In the genomic region with DNA sequence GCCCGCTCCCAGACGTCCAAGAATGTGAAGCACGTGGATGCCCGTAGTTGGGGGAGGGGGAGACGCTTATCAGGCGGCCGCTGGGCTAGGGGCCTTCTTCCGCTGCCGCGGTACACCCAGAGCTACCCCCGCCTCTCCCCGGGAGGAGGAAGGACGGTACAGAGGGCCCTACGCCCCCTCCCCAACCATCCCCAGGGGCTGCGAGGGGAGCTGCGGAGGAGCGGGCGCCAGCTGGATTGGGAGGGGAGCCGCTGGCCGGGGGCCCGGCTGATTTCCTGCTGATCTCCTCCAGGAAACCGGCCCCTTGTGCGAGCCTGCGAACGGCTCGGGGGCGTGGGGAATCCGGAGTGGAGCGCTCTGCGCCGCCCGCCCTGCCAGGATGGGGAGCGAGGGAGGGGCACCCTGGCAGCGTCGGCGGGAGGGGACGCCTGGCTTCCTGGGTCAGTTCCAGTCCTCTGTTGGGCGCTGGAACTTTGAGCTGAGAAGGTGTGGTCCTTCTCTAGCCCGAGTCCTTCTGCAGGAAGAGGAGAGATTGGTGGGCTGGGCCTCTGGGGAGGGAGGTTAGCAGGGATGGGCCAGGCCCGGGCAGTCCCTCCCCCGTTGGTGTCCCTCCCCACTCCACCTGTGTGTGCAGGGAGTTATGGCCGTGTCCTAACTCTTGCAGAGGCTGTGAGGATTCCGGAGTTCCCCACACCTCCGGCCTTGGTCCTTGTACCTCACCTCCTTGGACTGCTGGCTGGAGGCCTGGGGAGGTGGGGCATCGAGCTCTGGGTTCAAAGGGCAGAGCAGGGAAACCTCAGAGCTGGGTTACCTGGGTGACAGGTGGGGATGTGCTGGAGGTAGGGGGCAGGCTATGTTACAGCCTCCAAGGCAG, we compare ENCODE assay signal across 8 cellular contexts. TPM values are rescaled to one million over a fixed set of nuclear protein-coding genes. Genes with fewer than 3 reads are reported as not detected.
DNase-seq lines count a peak whose midpoint lies in the region; ATAC-seq and TF ChIP-seq lines count a peak whose summit lies in the region.

No MANE protein-coding gene starts in this region.

- peak; percentile 91 for DNase-seq in HuH-7.5 (ENCODE audit: low spot score)
- DNase-seq in activated T-cell treated with anti-CD3 and anti-CD28 coated beads, Interleukin-2, amount 50 U/mL, for 24 hours = peak; percentile 54
- peak; percentile 70 for DNase-seq in fibroblast of pulmonary artery (ENCODE audit: low read depth)
- DNase-seq in natural killer cell treated with Interleukin-12 subunit alpha and Interleukin-12 subunit beta and Interleukin-15 and Interleukin-18, amount 100 ng/mL, for 72 hours (ENCODE audit: low spot score) = no peak
- no peak for DNase-seq in NCI-H187 treated with DMSO at 0.1 percent for 48 hours (lab: John Stamatoyannopoulos, UW)

- peaks cover 76 to 92% (median 88%) of the 10 kb centered on the region in 10 experiments for H3K4me1 ChIP-seq in BLaER1 treated with 17β-estradiol and CSF1 and Interleukin-3, amounts not matched to agents 10 nM and 100 nM

- no peaks in the 10 kb centered on the region for H3K9me3 ChIP-seq in BLaER1 treated with 17β-estradiol and CSF1 and Interleukin-3, amounts not matched to agents 10 nM and 100 nM (replicated peaks in 1 of 11)

- ATAC-seq in natural killer cell treated with Interleukin-12 subunit alpha and Interleukin-12 subunit beta and Interleukin-15 and Interleukin-18, amount 100 ng/mL, for 72 hours = no peak
- ATAC-seq in GM21381 (IDR thresholded peaks at IDR 0.05; ENCODE audit: unreplicated experiment) (no peak), GM19455 (IDR thresholded peaks at IDR 0.05; ENCODE audit: unreplicated experiment) (no peak)

- peaks cover 18 to 88% (median 49%) of the 10 kb centered on the region in 11 experiments; a peak in 16 of 22 replicates for H4K20me1 ChIP-seq in BLaER1 treated with 17β-estradiol and CSF1 and Interleukin-3, amounts not matched to agents 10 nM and 100 nM

- H3K4me1 Mint-ChIP-seq in activated T-cell treated with anti-CD3 and anti-CD28 coated beads, Interleukin-2, amount 50 U/mL, for 24 hours (ENCODE audit: low read depth) = peaks cover 74% of the 10 kb centered on the region
- peaks cover 41 to 69% of the 10 kb centered on the region in 2 donors for H3K4me1 Mint-ChIP-seq in natural killer cell treated with Interleukin-12 subunit alpha and Interleukin-12 subunit beta and Interleukin-15 and Interleukin-18, amount 100 ng/mL, for 72 hours (ENCODE audit: low read depth in 2 of 2)

- H3K36me3 Mint-ChIP-seq in activated T-cell treated with anti-CD3 and anti-CD28 coated beads, Interleukin-2, amount 50 U/mL, for 24 hours (ENCODE audit: low read depth) = peaks cover 36% of the 10 kb centered on the region
- no peaks in the 10 kb centered on the region for H3K36me3 Mint-ChIP-seq in natural killer cell treated with Interleukin-12 subunit alpha and Interleukin-12 subunit beta and Interleukin-15 and Interleukin-18, amount 100 ng/mL, for 72 hours

- H3K9ac ChIP-seq in BLaER1 treated with 17β-estradiol and CSF1 and Interleukin-3, amounts not matched to agents 10 nM and 100 nM = peak overlapping the region; percentile 76 to 94 (median 85)

- no peaks in the 10 kb centered on the region for H3K27me3 Mint-ChIP-seq in activated T-cell treated with anti-CD3 and anti-CD28 coated beads, Interleukin-2, amount 50 U/mL, for 24 hours
- no peaks in the 10 kb centered on the region for H3K27me3 Mint-ChIP-seq in natural killer cell treated with Interleukin-12 subunit alpha and Interleukin-12 subunit beta and Interleukin-15 and Interleukin-18, amount 100 ng/mL, for 72 hours

- no peaks in the 10 kb centered on the region for H3K27me3 ChIP-seq in BLaER1 treated with 17β-estradiol and CSF1 and Interleukin-3, amounts not matched to agents 10 nM and 100 nM

- H3K9me3 Mint-ChIP-seq in activated T-cell treated with anti-CD3 and anti-CD28 coated beads, Interleukin-2, amount 50 U/mL, for 24 hours = no peaks in the 10 kb centered on the region
- H3K9me3 Mint-ChIP-seq in natural killer cell treated with Interleukin-12 subunit alpha and Interleukin-12 subunit beta and Interleukin-15 and Interleukin-18, amount 100 ng/mL, for 72 hours = no peaks in the 10 kb centered on the region

- peaks cover 7 to 29% (median 20%) of the 10 kb centered on the region in 11 experiments; a peak in 21 of 22 replicates for H3K36me3 ChIP-seq in BLaER1 treated with 17β-estradiol and CSF1 and Interleukin-3, amounts not matched to agents 10 nM and 100 nM

- no peak for TF ChIP-seq CTCF in fibroblast of pulmonary artery (IDR thresholded peaks at IDR 0.05; ENCODE audit: low read length, missing control alignments)

- peak overlapping the region; percentile 11 to 91 (median 80); a peak in 21 of 22 replicates for H3K27ac ChIP-seq in BLaER1 treated with 17β-estradiol and CSF1 and Interleukin-3, amounts not matched to agents 10 nM and 100 nM

- H3K4me2 ChIP-seq in BLaER1 treated with 17β-estradiol and CSF1 and Interleukin-3, amounts not matched to agents 10 nM and 100 nM = peak overlapping the region; percentile 92 to 100 (median 99)

- H3K4me3 Mint-ChIP-seq in activated T-cell treated with anti-CD3 and anti-CD28 coated beads, Interleukin-2, amount 50 U/mL, for 24 hours = peak overlapping the region; percentile 71
- peak overlapping the region; percentile 69 for H3K4me3 Mint-ChIP-seq in natural killer cell treated with Interleukin-12 subunit alpha and Interleukin-12 subunit beta and Interleukin-15 and Interleukin-18, amount 100 ng/mL, for 72 hours

- H3K4me3 ChIP-seq in BLaER1 treated with 17β-estradiol and CSF1 and Interleukin-3, amounts not matched to agents 10 nM and 100 nM = peak overlapping the region; percentile 75 to 96 (median 83)
- H3K4me3 ChIP-seq in fibroblast of pulmonary artery (replicated peaks; ENCODE audit: low read depth, low read length) = peak overlapping the region; percentile 84

- H3K27ac Mint-ChIP-seq in activated T-cell treated with anti-CD3 and anti-CD28 coated beads, Interleukin-2, amount 50 U/mL, for 24 hours = peak overlapping the region; percentile 83
- peak overlapping the region; percentile 69 to 81 for H3K27ac Mint-ChIP-seq in natural killer cell treated with Interleukin-12 subunit alpha and Interleukin-12 subunit beta and Interleukin-15 and Interleukin-18, amount 100 ng/mL, for 72 hours

RNA-seq across cellular contexts. Expression of a gene that starts 19.1 kb away (rescaled TPM):
- total RNA-seq in natural killer cell treated with Interleukin-12 subunit alpha and Interleukin-12 subunit beta and Interleukin-15 and Interleukin-18, amount 100 ng/mL, for 72 hours = not detected

RNA-seq across cellular contexts. Expression of a gene that starts 36.4 kb away (rescaled TPM):
- total RNA-seq in natural killer cell treated with Interleukin-12 subunit alpha and Interleukin-12 subunit beta and Interleukin-15 and Interleukin-18, amount 100 ng/mL, for 72 hours = 10 to 100 TPM; 26.4 to 37.8 TPM

RNA-seq across cellular contexts. Expression of a gene that starts 57.7 kb away (rescaled TPM):
- 100 to 1,000 TPM in 1 of 2 donors, 10 to 100 TPM in 1; 79.2 to 172 TPM for total RNA-seq in natural killer cell treated with Interleukin-12 subunit alpha and Interleukin-12 subunit beta and Interleukin-15 and Interleukin-18, amount 100 ng/mL, for 72 hours

Comparison
In these comparisons a context has a peak if more than half of its experiments do, and no peak if none do; other contexts are left out.
1. DNase-seq: peak in HuH-7.5 (single experiment), activated T-cell treated with anti-CD3 and anti-CD28 coated beads, Interleukin-2, amount 50 U/mL, for 24 hours (single experiment) and fibroblast of pulmonary artery (single experiment); none in natural killer cell treated with Interleukin-12 subunit alpha and Interleukin-12 subunit beta and Interleukin-15 and Interleukin-18, amount 100 ng/mL, for 72 hours (single experiment) and NCI-H187 treated with DMSO at 0.1 percent for 48 hours (single experiment).